ENCODE assay signal across 8 cellular contexts in the genomic region with DNA sequence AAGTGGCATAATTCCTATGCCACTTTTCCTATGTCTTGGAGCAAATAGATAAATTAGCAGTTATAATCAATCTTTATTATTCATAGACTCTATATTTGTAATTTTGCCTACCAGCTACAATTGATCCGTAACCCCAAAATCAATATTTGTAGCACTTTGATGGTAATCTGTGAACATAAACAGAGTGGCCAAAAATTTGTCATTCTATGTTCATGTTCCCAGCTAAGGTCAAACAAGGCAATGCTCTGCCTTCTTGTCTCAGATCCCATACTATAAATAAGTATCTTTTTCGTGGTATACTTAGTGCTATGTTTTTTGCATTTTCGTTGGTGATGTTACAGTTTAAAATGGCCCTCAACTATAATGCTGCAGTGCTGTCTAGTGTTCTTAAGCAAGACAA.
"Had no signal": no experiment of that assay in that cellular context is flagged by ENCODE, and none has a peak within 500 bp of the region (broad histone marks: within the 10 kb centered on the region; RNA-seq: fewer than 3 reads in every experiment).

No MANE protein-coding gene starts in this region.

- ATAC-seq: GM12878 had no signal

- FAIRE-seq: G401.6, GM12878, GM12891, GM12892, GM18507, GM19239 had no signal

- H3K4me3 ChIP-seq: GM12878 had no signal

- DNase-seq: GDM1, GF-D8 had no signal
